ENCODE assay signal across 7 cellular contexts in the genomic region with DNA sequence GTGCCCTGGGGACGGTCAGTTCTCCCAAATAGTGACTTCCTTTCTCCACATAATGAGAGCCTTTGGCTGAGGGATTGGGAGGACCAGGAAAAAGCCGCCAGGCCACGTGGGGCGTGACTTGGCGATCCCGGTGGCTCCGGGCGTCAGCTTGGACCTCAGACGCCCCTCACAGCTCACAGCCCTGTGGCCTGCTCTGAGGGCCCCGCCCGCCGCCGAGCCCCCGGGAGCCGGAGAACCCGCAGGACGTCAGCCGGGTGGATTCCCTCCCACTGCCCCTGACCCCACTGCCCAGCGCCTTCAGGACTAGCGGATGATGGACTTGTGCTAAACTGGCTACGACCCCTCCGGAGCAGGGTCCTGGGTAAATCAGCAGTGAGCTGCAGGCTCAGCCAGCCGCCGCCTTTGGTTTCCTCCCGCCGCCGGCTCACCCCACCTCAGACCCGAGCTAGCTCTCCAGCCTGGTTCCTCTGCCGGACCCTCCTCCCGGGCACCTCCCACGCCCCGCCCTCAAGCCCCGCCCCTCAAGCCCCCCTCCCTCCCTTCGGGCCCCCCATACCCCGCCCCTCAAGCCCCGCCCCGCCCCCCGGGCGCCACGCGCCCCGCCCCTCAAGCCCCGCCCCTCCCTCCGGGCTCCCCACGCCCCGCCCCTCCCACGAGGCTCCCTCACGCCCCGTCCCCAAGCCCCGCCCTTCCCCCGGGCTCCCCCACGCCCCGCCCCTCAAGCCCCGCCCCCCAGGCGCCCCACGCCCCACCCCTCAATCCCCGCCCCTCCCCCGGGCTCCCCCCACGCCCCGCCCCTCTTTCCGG. TPM values are rescaled to one million over a fixed set of nuclear protein-coding genes. Genes with fewer than 3 reads are reported as not detected.
DNase-seq lines count a peak whose midpoint lies in the region; TF ChIP-seq lines count a peak whose summit lies in the region.

No MANE protein-coding gene starts in this region.

- H4K20me1 ChIP-seq in DOHH2 (ENCODE audit: control insufficient read depth, insufficient read depth, low read depth, low read length): no peaks in the 10 kb centered on the region

- TF ChIP-seq CTCF in DOHH2 (IDR thresholded peaks at IDR 0.05; ENCODE audit: low read depth, low read length, poor library complexity, severe bottlenecking) (no peak), Peyer's patch (IDR thresholded peaks at IDR 0.05) (no peak), liver (IDR thresholded peaks at IDR 0.05; ENCODE audit: low read depth, low read length, missing input control) (no peak)

- DNase-seq in HAP-1 (ENCODE audit: low spot score in 2 of 2): peak; percentile 74 to 93
- peak in 1 of 3 donors; percentile 89 for DNase-seq in Peyer's patch
- peak; percentile 86 for DNase-seq in dermis blood vessel endothelial cell
- DNase-seq in stromal cell of bone marrow (ENCODE audit: low read depth): peak; percentile 48
- DNase-seq in NCI-H1048 (lab: John Stamatoyannopoulos, UW): no peak

- H3K9me3 ChIP-seq in DOHH2 (ENCODE audit: control insufficient read depth, insufficient read depth, low read length): no peaks in the 10 kb centered on the region
- no peaks in the 10 kb centered on the region for H3K9me3 ChIP-seq in HAP-1
- no peaks in the 10 kb centered on the region for H3K9me3 ChIP-seq in Peyer's patch
- no peaks in the 10 kb centered on the region for H3K9me3 ChIP-seq in liver (ENCODE audit: control insufficient read depth in 4 of 4, low read length in 3 of 4)

- no peak overlapping the region for H3K9ac ChIP-seq in liver (ENCODE audit: low read depth in 1 of 2, low read length in 2 of 2)

- H3K27me3 ChIP-seq in DOHH2 (ENCODE audit: control insufficient read depth, low read length) (peaks cover 12% of the 10 kb centered on the region; the same call in 1 of the 2 replicates), HAP-1 (ENCODE audit: low read depth) (no peaks in the 10 kb centered on the region), Peyer's patch (no peaks in the 10 kb centered on the region), liver (ENCODE audit: control insufficient read depth in 4 of 4, insufficient read depth in 4 of 4, low read length in 3 of 4) (no peaks in the 10 kb centered on the region)

- no peaks in the 10 kb centered on the region for H3K36me3 ChIP-seq in DOHH2 (ENCODE audit: control insufficient read depth, low read length)
- H3K36me3 ChIP-seq in HAP-1 (replicated peaks): no peaks in the 10 kb centered on the region
- no peaks in the 10 kb centered on the region for H3K36me3 ChIP-seq in Peyer's patch
- no peaks in the 10 kb centered on the region for H3K36me3 ChIP-seq in liver (ENCODE audit: control insufficient read depth in 4 of 4, insufficient read depth in 3 of 4, low read depth in 1 of 4, low read length in 3 of 4)

- H3K4me2 ChIP-seq in DOHH2 (ENCODE audit: low read length): peak overlapping the region; percentile 55

- WGBS in liver: 6% methylated on average over 59 of the region's 61 CpGs

- peak in 1 of 2 donors; percentile 3 for TF ChIP-seq RAD21 in liver (IDR thresholded peaks at IDR 0.05)

- H3K27ac ChIP-seq in DOHH2 (ENCODE audit: low read depth, low read length) (no peak overlapping the region), Peyer's patch (peak overlapping the region; percentile 63 to 90 (median 86)), liver (ENCODE audit: low read depth in 1 of 2, low read length in 2 of 2) (peak overlapping the region; percentile 68)

- no peaks in the 10 kb centered on the region for H3F3A ChIP-seq in DOHH2 (ENCODE audit: control insufficient read depth, insufficient read depth)

- TF ChIP-seq POLR2A in Peyer's patch (IDR thresholded peaks at IDR 0.05): no peak

- H3K79me2 ChIP-seq in DOHH2 (ENCODE audit: control insufficient read depth, low read length): no peaks in the 10 kb centered on the region

- H3K4me1 ChIP-seq in DOHH2 (ENCODE audit: control insufficient read depth, low read length) (peaks cover 13% of the 10 kb centered on the region), HAP-1 (peaks cover 9% of the 10 kb centered on the region), Peyer's patch (peaks cover 2 to 43% (median 13%) of the 10 kb centered on the region in 4 donors), liver (ENCODE audit: control insufficient read depth in 4 of 4, insufficient read depth in 4 of 4, low read length in 3 of 4) (peaks cover 21 to 51% (median 37%) of the 10 kb centered on the region in 4 donors)

- in situ Hi-C loops in HAP-1 (cut with MboI; ENCODE audit: low sequenced_read_pairs): no loop called here

- H3K9me2 ChIP-seq in DOHH2 (replicated peaks; ENCODE audit: control insufficient read depth, low read length): no peaks in the 10 kb centered on the region

- H3K4me3 ChIP-seq in DOHH2 (ENCODE audit: low read length): peak overlapping the region; percentile 42; the same call in 1 of the 2 replicates
- peak overlapping the region; percentile 36 for H3K4me3 ChIP-seq in HAP-1
- H3K4me3 ChIP-seq in Peyer's patch: peak overlapping the region; percentile 13 to 62 (median 44)
- H3K4me3 ChIP-seq in liver (ENCODE audit: low read depth in 1 of 3, low read length in 3 of 3): peak overlapping the region in 2 of 3 donors; percentile 49 to 53

TF ChIP-seq in liver, 16 proteins besides CTCF, POLR2A, EP300 and RAD21:
- TF ChIP-seq, protein P1, sequence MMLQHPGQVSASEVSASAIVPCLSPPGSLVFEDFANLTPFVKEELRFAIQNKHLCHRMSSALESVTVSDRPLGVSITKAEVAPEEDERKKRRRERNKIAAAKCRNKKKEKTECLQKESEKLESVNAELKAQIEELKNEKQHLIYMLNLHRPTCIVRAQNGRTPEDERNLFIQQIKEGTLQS (IDR thresholded peaks at IDR 0.05): no peak
- no peak for TF ChIP-seq JUND (IDR thresholded peaks at IDR 0.05)
- TF ChIP-seq, protein P2, sequence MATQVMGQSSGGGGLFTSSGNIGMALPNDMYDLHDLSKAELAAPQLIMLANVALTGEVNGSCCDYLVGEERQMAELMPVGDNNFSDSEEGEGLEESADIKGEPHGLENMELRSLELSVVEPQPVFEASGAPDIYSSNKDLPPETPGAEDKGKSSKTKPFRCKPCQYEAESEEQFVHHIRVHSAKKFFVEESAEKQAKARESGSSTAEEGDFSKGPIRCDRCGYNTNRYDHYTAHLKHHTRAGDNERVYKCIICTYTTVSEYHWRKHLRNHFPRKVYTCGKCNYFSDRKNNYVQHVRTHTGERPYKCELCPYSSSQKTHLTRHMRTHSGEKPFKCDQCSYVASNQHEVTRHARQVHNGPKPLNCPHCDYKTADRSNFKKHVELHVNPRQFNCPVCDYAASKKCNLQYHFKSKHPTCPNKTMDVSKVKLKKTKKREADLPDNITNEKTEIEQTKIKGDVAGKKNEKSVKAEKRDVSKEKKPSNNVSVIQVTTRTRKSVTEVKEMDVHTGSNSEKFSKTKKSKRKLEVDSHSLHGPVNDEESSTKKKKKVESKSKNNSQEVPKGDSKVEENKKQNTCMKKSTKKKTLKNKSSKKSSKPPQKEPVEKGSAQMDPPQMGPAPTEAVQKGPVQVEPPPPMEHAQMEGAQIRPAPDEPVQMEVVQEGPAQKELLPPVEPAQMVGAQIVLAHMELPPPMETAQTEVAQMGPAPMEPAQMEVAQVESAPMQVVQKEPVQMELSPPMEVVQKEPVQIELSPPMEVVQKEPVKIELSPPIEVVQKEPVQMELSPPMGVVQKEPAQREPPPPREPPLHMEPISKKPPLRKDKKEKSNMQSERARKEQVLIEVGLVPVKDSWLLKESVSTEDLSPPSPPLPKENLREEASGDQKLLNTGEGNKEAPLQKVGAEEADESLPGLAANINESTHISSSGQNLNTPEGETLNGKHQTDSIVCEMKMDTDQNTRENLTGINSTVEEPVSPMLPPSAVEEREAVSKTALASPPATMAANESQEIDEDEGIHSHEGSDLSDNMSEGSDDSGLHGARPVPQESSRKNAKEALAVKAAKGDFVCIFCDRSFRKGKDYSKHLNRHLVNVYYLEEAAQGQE (IDR thresholded peaks at IDR 0.05): peak; percentile 53
- no peak for TF ChIP-seq RXRA (IDR thresholded peaks at IDR 0.05)
- TF ChIP-seq, protein P3, sequence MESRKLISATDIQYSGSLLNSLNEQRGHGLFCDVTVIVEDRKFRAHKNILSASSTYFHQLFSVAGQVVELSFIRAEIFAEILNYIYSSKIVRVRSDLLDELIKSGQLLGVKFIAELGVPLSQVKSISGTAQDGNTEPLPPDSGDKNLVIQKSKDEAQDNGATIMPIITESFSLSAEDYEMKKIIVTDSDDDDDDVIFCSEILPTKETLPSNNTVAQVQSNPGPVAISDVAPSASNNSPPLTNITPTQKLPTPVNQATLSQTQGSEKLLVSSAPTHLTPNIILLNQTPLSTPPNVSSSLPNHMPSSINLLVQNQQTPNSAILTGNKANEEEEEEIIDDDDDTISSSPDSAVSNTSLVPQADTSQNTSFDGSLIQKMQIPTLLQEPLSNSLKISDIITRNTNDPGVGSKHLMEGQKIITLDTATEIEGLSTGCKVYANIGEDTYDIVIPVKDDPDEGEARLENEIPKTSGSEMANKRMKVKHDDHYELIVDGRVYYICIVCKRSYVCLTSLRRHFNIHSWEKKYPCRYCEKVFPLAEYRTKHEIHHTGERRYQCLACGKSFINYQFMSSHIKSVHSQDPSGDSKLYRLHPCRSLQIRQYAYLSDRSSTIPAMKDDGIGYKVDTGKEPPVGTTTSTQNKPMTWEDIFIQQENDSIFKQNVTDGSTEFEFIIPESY (IDR thresholded peaks at IDR 0.05): no peak
- TF ChIP-seq NR2F2 (IDR thresholded peaks at IDR 0.05): no peak
- no peak for TF ChIP-seq FOXA2 (IDR thresholded peaks at IDR 0.05)
- no peak for TF ChIP-seq SP1 (IDR thresholded peaks at IDR 0.05)
- TF ChIP-seq, protein P4, sequence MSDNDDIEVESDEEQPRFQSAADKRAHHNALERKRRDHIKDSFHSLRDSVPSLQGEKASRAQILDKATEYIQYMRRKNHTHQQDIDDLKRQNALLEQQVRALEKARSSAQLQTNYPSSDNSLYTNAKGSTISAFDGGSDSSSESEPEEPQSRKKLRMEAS (IDR thresholded peaks at IDR 0.05): no peak

RNA-seq across cellular contexts. Expression of a gene that starts 10.0 kb away (rescaled TPM):
- total RNA-seq in Peyer's patch (10 to 100 TPM; 16.5 to 31.2 (median 25.4) TPM), dermis blood vessel endothelial cell (16.0 and 21.8 TPM in 2 replicates), liver (10 to 100 TPM in 1 of 2 donors, 1 to 10 TPM in 1; 5.6 to 11.9 TPM)
- 10 to 100 TPM; 19.6 to 31.5 TPM for polyA plus RNA-seq in liver

RNA-seq across cellular contexts. Expression of a gene that starts 23.5 kb away (rescaled TPM):
- 10 to 100 TPM; 20.1 to 41.5 (median 37.1) TPM for total RNA-seq in Peyer's patch
- total RNA-seq in dermis blood vessel endothelial cell: 26.7 and 44.4 TPM in 2 replicates
- total RNA-seq in liver: 10 to 100 TPM; 18.9 to 21.3 TPM
- 10 to 100 TPM in 1 of 2 donors, 1 to 10 TPM in 1; 3.2 to 20.1 TPM for polyA plus RNA-seq in liver
